Comparison of ENCODE assay signal across 8 cellular contexts in the genomic region with DNA sequence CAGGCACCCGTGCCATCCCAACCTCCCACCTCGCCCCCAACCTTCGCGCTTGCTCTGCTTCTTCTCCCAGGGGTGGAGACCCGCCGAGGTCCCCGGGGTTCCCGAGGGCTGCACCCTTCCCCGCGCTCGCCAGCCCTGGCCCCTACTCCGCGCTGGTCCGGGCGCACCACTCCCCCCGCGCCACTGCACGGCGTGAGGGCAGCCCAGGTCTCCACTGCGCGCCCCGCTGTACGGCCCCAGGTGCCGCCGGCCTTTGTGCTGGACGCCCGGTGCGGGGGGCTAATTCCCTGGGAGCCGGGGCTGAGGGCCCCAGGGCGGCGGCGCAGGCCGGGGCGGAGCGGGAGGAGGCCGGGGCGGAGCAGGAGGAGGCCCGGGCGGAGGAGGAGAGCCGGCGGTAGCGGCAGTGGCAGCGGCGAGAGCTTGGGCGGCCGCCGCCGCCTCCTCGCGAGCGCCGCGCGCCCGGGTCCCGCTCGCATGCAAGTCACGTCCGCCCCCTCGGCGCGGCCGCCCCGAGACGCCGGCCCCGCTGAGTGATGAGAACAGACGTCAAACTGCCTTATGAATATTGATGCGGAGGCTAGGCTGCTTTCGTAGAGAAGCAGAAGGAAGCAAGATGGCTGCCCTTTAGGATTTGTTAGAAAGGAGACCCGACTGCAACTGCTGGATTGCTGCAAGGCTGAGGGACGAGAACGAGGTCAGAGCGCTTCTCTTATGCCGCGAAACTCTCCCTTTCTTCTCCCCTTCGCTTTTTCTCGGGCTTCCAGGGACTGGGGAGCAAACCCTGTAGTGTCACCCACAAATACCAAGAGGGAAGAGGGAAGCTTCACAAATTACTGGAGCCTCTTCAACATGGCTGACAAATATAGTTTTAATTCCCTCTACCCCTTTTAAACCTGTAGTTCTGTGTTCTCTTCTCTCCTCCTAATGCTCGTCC. TPM values are rescaled to one million over a fixed set of nuclear protein-coding genes. Genes with fewer than 3 reads are reported as not detected.
DNase-seq lines count a peak whose midpoint lies in the region; ATAC-seq and TF ChIP-seq lines count a peak whose summit lies in the region.

A gene (plus strand): TSS at position 591 of the 934 bp plus-strand sequence. CDS start 87,067 bp downstream, outside the sequence.

- H3K4me3 ChIP-seq in DOHH2 (ENCODE audit: low read length) (peak within 1 kb of the TSS; percentile 97), GM23248 (peak within 1 kb of the TSS; percentile 99), fibroblast of mammary gland (ENCODE audit: control insufficient read depth, low read depth, low read length) (peak within 1 kb of the TSS; percentile 97)

- peak; percentile 91 for ATAC-seq in activated T-helper 17 cell treated with anti-CD3 and anti-CD28 coated beads, Interleukin-2, amount 50 U/mL, for 72 hours (replicated peaks)
- peak; percentile 83 to 88 for ATAC-seq in naive thymus-derived CD8-positive, alpha-beta T cell
- peak; percentile 93 for ATAC-seq in stimulated activated memory B cell treated with anti-CD40 and anti-IgM and Interleukin-4, amounts not matched to agents 10 μg/mL and 1 μg/mL and 100 μg/mL, for 72 hours

- no peaks in the 10 kb centered on the region for H3K9me3 Mint-ChIP-seq in activated T-helper 17 cell treated with anti-CD3 and anti-CD28 coated beads, Interleukin-2, amount 50 U/mL, for 72 hours
- no peaks in the 10 kb centered on the region for H3K9me3 Mint-ChIP-seq in naive thymus-derived CD8-positive, alpha-beta T cell
- H3K9me3 Mint-ChIP-seq in stimulated activated memory B cell treated with anti-CD40 and anti-IgM and Interleukin-4, amounts not matched to agents 10 μg/mL and 1 μg/mL and 100 μg/mL, for 72 hours: no peaks in the 10 kb centered on the region

- in situ Hi-C loops in GM23248 (cut with MboI): no loop called here

- no peaks in the 10 kb centered on the region for H3K9me2 ChIP-seq in DOHH2 (replicated peaks; ENCODE audit: control insufficient read depth, low read length)
- H3K9me2 ChIP-seq in GM23248 (ENCODE audit: insufficient read depth): no peaks in the 10 kb centered on the region

- H3K27me3 Mint-ChIP-seq in activated T-helper 17 cell treated with anti-CD3 and anti-CD28 coated beads, Interleukin-2, amount 50 U/mL, for 72 hours: no peaks in the 10 kb centered on the region
- H3K27me3 Mint-ChIP-seq in naive thymus-derived CD8-positive, alpha-beta T cell: no peaks in the 10 kb centered on the region
- H3K27me3 Mint-ChIP-seq in stimulated activated memory B cell treated with anti-CD40 and anti-IgM and Interleukin-4, amounts not matched to agents 10 μg/mL and 1 μg/mL and 100 μg/mL, for 72 hours: no peaks in the 10 kb centered on the region

- peak within 1 kb of the TSS; percentile 100 for H3K4me3 Mint-ChIP-seq in activated T-helper 17 cell treated with anti-CD3 and anti-CD28 coated beads, Interleukin-2, amount 50 U/mL, for 72 hours
- peak within 1 kb of the TSS; percentile 97 to 100 (median 99) for H3K4me3 Mint-ChIP-seq in naive thymus-derived CD8-positive, alpha-beta T cell
- H3K4me3 Mint-ChIP-seq in stimulated activated memory B cell treated with anti-CD40 and anti-IgM and Interleukin-4, amounts not matched to agents 10 μg/mL and 1 μg/mL and 100 μg/mL, for 72 hours: peak within 1 kb of the TSS; percentile 89

- H3K36me3 ChIP-seq in DOHH2 (ENCODE audit: control insufficient read depth, low read length): peaks cover 3% of the 10 kb centered on the region; the same call in 1 of the 2 replicates
- H3K36me3 ChIP-seq in GM23248 (ENCODE audit: low read depth): no peaks in the 10 kb centered on the region
- no peaks in the 10 kb centered on the region for H3K36me3 ChIP-seq in KOPT-K1 (ENCODE audit: insufficient read depth, low read length)

- H3K27me3 ChIP-seq in DOHH2 (ENCODE audit: control insufficient read depth, low read length) (peaks cover 22% of the 10 kb centered on the region), GM23248 (replicated peaks; ENCODE audit: insufficient read depth) (no peaks in the 10 kb centered on the region)

- no peak for TF ChIP-seq CTCF in DOHH2 (IDR thresholded peaks at IDR 0.05; ENCODE audit: low read depth, low read length, poor library complexity, severe bottlenecking)
- no peak for TF ChIP-seq CTCF in RWPE1 (conservative IDR thresholded peaks at IDR 0.05; ENCODE audit: low read depth)
- no peak for TF ChIP-seq CTCF in fibroblast of mammary gland (conservative IDR thresholded peaks at IDR 0.05; ENCODE audit: control insufficient read depth, insufficient read depth, low read depth, low read length)

- H3K4me2 ChIP-seq in DOHH2 (ENCODE audit: low read length): peak within 1 kb of the TSS; percentile 84
- peak within 1 kb of the TSS; percentile 100 for H3K4me2 ChIP-seq in GM23248 (ENCODE audit: unreplicated experiment)

- H3K27ac ChIP-seq in DOHH2 (ENCODE audit: low read depth, low read length) (no peak within 1 kb of the TSS), GM23248 (peak within 1 kb of the TSS; percentile 48), KOPT-K1 (ENCODE audit: low read depth, low read length, poor library complexity, severe bottlenecking) (peak within 1 kb of the TSS; percentile 77), RWPE1 (peak within 1 kb of the TSS; percentile 76)

- peak within 1 kb of the TSS; percentile 100 for H3K27ac Mint-ChIP-seq in activated T-helper 17 cell treated with anti-CD3 and anti-CD28 coated beads, Interleukin-2, amount 50 U/mL, for 72 hours
- H3K27ac Mint-ChIP-seq in naive thymus-derived CD8-positive, alpha-beta T cell: peak within 1 kb of the TSS; percentile 96 to 100 (median 99)
- peak within 1 kb of the TSS; percentile 99 for H3K27ac Mint-ChIP-seq in stimulated activated memory B cell treated with anti-CD40 and anti-IgM and Interleukin-4, amounts not matched to agents 10 μg/mL and 1 μg/mL and 100 μg/mL, for 72 hours

- H4K20me1 ChIP-seq in DOHH2 (ENCODE audit: control insufficient read depth, insufficient read depth, low read depth, low read length) (no peaks in the 10 kb centered on the region), GM23248 (ENCODE audit: insufficient read depth) (0 out of 2 replicates have a peak, but pooled peaks cover 6% of the 10 kb centered on the region)

- POLR2A ChIA-PET in RWPE1 (lab: Yijun Ruan, JAX; ENCODE audit: low non-redundant PET): interaction anchor here (0.6 kb wide), 1 partner anchor 54 kb away, joined by 3 read pairs; no protein-coding TSS in a partner anchor
- POLR2A ChIA-PET in naive thymus-derived CD8-positive, alpha-beta T cell (lab: Charles Lee): interaction anchor here (1.1 to 1.8 kb wide), 2 partner anchors 9 to 327 kb away, joined by 5 to 19 read pairs; a partner anchor contains a TSS

- H3K9me3 ChIP-seq in DOHH2 (ENCODE audit: control insufficient read depth, insufficient read depth, low read length) (no peaks in the 10 kb centered on the region), GM23248 (ENCODE audit: low read depth) (no peaks in the 10 kb centered on the region), KOPT-K1 (ENCODE audit: insufficient read depth, low read length, poor library complexity, severe bottlenecking) (no peaks in the 10 kb centered on the region)

- H3K4me1 Mint-ChIP-seq in activated T-helper 17 cell treated with anti-CD3 and anti-CD28 coated beads, Interleukin-2, amount 50 U/mL, for 72 hours: peaks cover 20% of the 10 kb centered on the region
- peaks cover 18 to 53% (median 39%) of the 10 kb centered on the region in 4 donors for H3K4me1 Mint-ChIP-seq in naive thymus-derived CD8-positive, alpha-beta T cell
- peaks cover 54% of the 10 kb centered on the region for H3K4me1 Mint-ChIP-seq in stimulated activated memory B cell treated with anti-CD40 and anti-IgM and Interleukin-4, amounts not matched to agents 10 μg/mL and 1 μg/mL and 100 μg/mL, for 72 hours

- CTCF ChIA-PET in RWPE1 (lab: Yijun Ruan, JAX): interaction anchor here (0.6 to 0.9 kb wide), 2 partner anchors 402 to 422 kb away, joined by 3 read pairs; no protein-coding TSS in a partner anchor

- peak; percentile 91 for DNase-seq in GM23248
- DNase-seq in RWPE1 (ENCODE audit: low spot score): peak; percentile 65
- peak; percentile 82 for DNase-seq in fibroblast of mammary gland (ENCODE audit: low read depth)
- peak; percentile 69 to 91 (median 80) for DNase-seq in naive thymus-derived CD8-positive, alpha-beta T cell

- H3F3A ChIP-seq in DOHH2 (ENCODE audit: control insufficient read depth, insufficient read depth) (peaks cover 6% of the 10 kb centered on the region; the same call in 1 of the 2 replicates), GM23248 (ENCODE audit: insufficient read depth) (peaks cover 23% of the 10 kb centered on the region; the same call in 1 of the 2 replicates)

- peaks cover 7% of the 10 kb centered on the region; the same call in 1 of the 2 replicates for H3K79me2 ChIP-seq in DOHH2 (ENCODE audit: control insufficient read depth, low read length)
- H3K79me2 ChIP-seq in GM23248 (ENCODE audit: insufficient read depth): peaks cover 42% of the 10 kb centered on the region

- H3K4me1 ChIP-seq in DOHH2 (ENCODE audit: control insufficient read depth, low read length) (peaks cover 35% of the 10 kb centered on the region), GM23248 (ENCODE audit: insufficient read depth) (peaks cover 9% of the 10 kb centered on the region)

- WGBS in GM23248 (ENCODE audit: low coverage in 1 of 2, low lambda C conversion rate in 2 of 2, missing lambda C conversion rate in 2 of 2), 2 experiments: 1 to 2% methylated on average over 36 to 74 of the region's 79 CpGs

- peaks cover 53% of the 10 kb centered on the region for H3K36me3 Mint-ChIP-seq in activated T-helper 17 cell treated with anti-CD3 and anti-CD28 coated beads, Interleukin-2, amount 50 U/mL, for 72 hours (ENCODE audit: low read depth)
- no peaks in the 10 kb centered on the region for H3K36me3 Mint-ChIP-seq in naive thymus-derived CD8-positive, alpha-beta T cell
- no peaks in the 10 kb centered on the region for H3K36me3 Mint-ChIP-seq in stimulated activated memory B cell treated with anti-CD40 and anti-IgM and Interleukin-4, amounts not matched to agents 10 μg/mL and 1 μg/mL and 100 μg/mL, for 72 hours

- H2AFZ ChIP-seq in GM23248: peak within 1 kb of the TSS; percentile 97

- H3K9ac ChIP-seq in GM23248: peak within 1 kb of the TSS; percentile 95

RNA-seq across cellular contexts. Expression of the gene that starts here (rescaled TPM):
- 5.6 and 7.6 TPM in 2 replicates for total RNA-seq in GM23248 (2014; rRNA removed; shearing (Covaris generic))
- polyA plus RNA-seq in GM23248 (2016; fragmentation: Nextera tagmentation; extraction: Ambion mirVana): 5.7 and 7.1 TPM in 2 replicates
- 10 to 100 TPM; 41.8 to 87.4 TPM for total RNA-seq in activated T-helper 17 cell treated with anti-CD3 and anti-CD28 coated beads, Interleukin-2, amount 50 U/mL, for 72 hours
- 10 to 100 TPM; 25.3 to 25.5 TPM for total RNA-seq in naive thymus-derived CD8-positive, alpha-beta T cell
- polyA plus RNA-seq in naive thymus-derived CD8-positive, alpha-beta T cell: 10 to 100 TPM; 13.1 to 22.8 (median 14.2) TPM
